In the genomic region with DNA sequence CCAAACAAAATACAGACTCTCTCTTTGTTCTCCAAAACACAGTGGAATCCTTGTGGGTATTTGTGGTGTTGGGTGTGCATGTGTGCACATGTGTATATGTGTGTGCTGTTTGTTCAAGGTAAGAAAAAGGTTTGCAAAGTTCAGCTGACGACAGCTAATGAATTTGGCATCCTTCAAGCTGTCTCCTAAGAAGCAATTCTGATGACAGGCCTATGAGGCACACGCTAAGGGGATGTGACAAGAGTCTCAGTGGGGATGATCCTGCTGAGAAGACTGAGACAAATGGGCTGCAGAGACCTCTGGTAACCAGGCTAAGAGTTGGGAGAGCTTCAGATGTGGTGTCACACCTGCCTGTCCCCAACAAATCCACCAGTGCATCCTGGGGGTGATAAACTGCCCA, we compare ENCODE assay signal across 34 cellular contexts.
"Had no signal": no experiment of that assay in that cellular context is flagged by ENCODE, and none has a peak within 500 bp of the region (broad histone marks: within the 10 kb centered on the region; RNA-seq: fewer than 3 reads in every experiment).

No MANE protein-coding gene starts in this region.

- H3K36me3 Mint-ChIP-seq: activated CD4-positive, alpha-beta memory T cell treated with anti-CD3 and anti-CD28 coated beads for 36 hours; activated CD8-positive, alpha-beta memory T cell treated with anti-CD3 and anti-CD28 coated beads, Interleukin-2, amount 10 ng/mL, durations not matched to agents 7 days and 5 days; activated naive CD4-positive, alpha-beta T cell treated with anti-CD3 and anti-CD28 coated beads, Interleukin-2, amount 50 U/mL, for 24 hours; activated naive CD8-positive, alpha-beta T cell treated with anti-CD3 and anti-CD28 coated beads for 36 hours had no signal

- H3K27ac Mint-ChIP-seq: activated CD4-positive, alpha-beta memory T cell treated with anti-CD3 and anti-CD28 coated beads for 36 hours; activated CD4-positive, alpha-beta T cell treated with anti-CD3 and anti-CD28 coated beads for 36 hours; activated CD4-positive, alpha-beta T cell treated with anti-CD3 and anti-CD28 coated beads, Interleukin-2, amount 10 ng/mL, durations not matched to agents 24 days and 14 days; activated CD8-positive, alpha-beta memory T cell treated with anti-CD3 and anti-CD28 coated beads, Interleukin-2, amount 10 ng/mL, durations not matched to agents 7 days and 5 days; activated CD8-positive, alpha-beta T cell treated with anti-CD3 and anti-CD28 coated beads, Interleukin-2, amount 10 ng/mL, durations not matched to agents 7 days and 5 days; activated naive CD4-positive, alpha-beta T cell treated with anti-CD3 and anti-CD28 coated beads for 36 hours; activated naive CD4-positive, alpha-beta T cell treated with anti-CD3 and anti-CD28 coated beads, Interleukin-2, amount 50 U/mL, for 24 hours; activated naive CD8-positive, alpha-beta T cell treated with anti-CD3 and anti-CD28 coated beads for 36 hours; activated naive CD8-positive, alpha-beta T cell treated with anti-CD3 and anti-CD28 coated beads, Interleukin-2, amount 50 U/mL, for 24 hours; activated T-cell treated with anti-CD3 and anti-CD28 coated beads, Interleukin-2, amount 50 U/mL, for 24 hours; activated T-helper 17 cell treated with anti-CD3 and anti-CD28 coated beads, Interleukin-2, amount 50 U/mL, for 72 hours; dendritic cell treated with granulocyte-macrophage colony-stimulating factor and Interleukin-4, amounts not matched to agents 40 ng/mL and 50 ng/mL, for 4 days; endodermal cell had no signal

- H3K4me1 ChIP-seq: adrenal gland, body of pancreas had no signal

- H3K9me3 ChIP-seq: adrenal gland, body of pancreas, esophagus muscularis mucosa, gastroesophageal sphincter had no signal

- H3K36me3 ChIP-seq: adrenal gland, cardiac muscle cell, esophagus muscularis mucosa, gastroesophageal sphincter had no signal

- H3K4me1 Mint-ChIP-seq: activated CD4-positive, alpha-beta T cell treated with anti-CD3 and anti-CD28 coated beads, Interleukin-2, amount 10 ng/mL, durations not matched to agents 24 days and 14 days; activated CD8-positive, alpha-beta memory T cell treated with anti-CD3 and anti-CD28 coated beads, Interleukin-2, amount 10 ng/mL, durations not matched to agents 7 days and 5 days; activated naive CD4-positive, alpha-beta T cell treated with anti-CD3 and anti-CD28 coated beads, Interleukin-2, amount 50 U/mL, for 24 hours; activated naive CD8-positive, alpha-beta T cell treated with anti-CD3 and anti-CD28 coated beads for 36 hours; activated naive CD8-positive, alpha-beta T cell treated with anti-CD3 and anti-CD28 coated beads, Interleukin-2, amount 50 U/mL, for 24 hours; activated T-helper 17 cell treated with anti-CD3 and anti-CD28 coated beads, Interleukin-2, amount 50 U/mL, for 72 hours; endodermal cell had no signal

- H3K9me3 Mint-ChIP-seq: activated CD4-positive, alpha-beta memory T cell treated with anti-CD3 and anti-CD28 coated beads for 36 hours; activated naive CD4-positive, alpha-beta T cell treated with anti-CD3 and anti-CD28 coated beads for 36 hours; activated naive CD4-positive, alpha-beta T cell treated with anti-CD3 and anti-CD28 coated beads, Interleukin-2, amount 50 U/mL, for 24 hours; activated naive CD8-positive, alpha-beta T cell treated with anti-CD3 and anti-CD28 coated beads, Interleukin-2, amount 50 U/mL, for 24 hours; activated T-cell treated with anti-CD3 and anti-CD28 coated beads, Interleukin-2, amount 50 U/mL, for 24 hours; activated T-helper 17 cell treated with anti-CD3 and anti-CD28 coated beads, Interleukin-2, amount 50 U/mL, for 72 hours; dendritic cell treated with granulocyte-macrophage colony-stimulating factor and Interleukin-4, amounts not matched to agents 40 ng/mL and 50 ng/mL, for 4 days had no signal

- DNase-seq: activated CD4-positive, alpha-beta memory T cell treated with anti-CD3 and anti-CD28 coated beads for 36 hours; activated CD4-positive, alpha-beta T cell treated with anti-CD3 and anti-CD28 coated beads for 36 hours; activated CD4-positive, alpha-beta T cell treated with anti-CD3 and anti-CD28 coated beads, Interleukin-2, amount 10 ng/mL, durations not matched to agents 24 days and 14 days; activated CD4-positive, CD25-positive, alpha-beta regulatory T cell; activated CD4-positive, CD25-positive, alpha-beta regulatory T cell treated with anti-CD3 and anti-CD28 coated beads, Interleukin-2, amount 50 U/mL, for 72 hours; activated CD8-positive, alpha-beta memory T cell treated with anti-CD3 and anti-CD28 coated beads, Interleukin-2, amount 10 ng/mL, durations not matched to agents 7 days and 5 days; activated CD8-positive, alpha-beta memory T cell treated with anti-CD3 and anti-CD28 coated beads, Interleukin-2, amount 50 U/mL, for 48 hours; activated CD8-positive, alpha-beta T cell treated with anti-CD3 and anti-CD28 coated beads, Interleukin-2, amount 10 ng/mL, durations not matched to agents 7 days and 5 days; activated effector memory CD4-positive, alpha-beta T cell treated with Interleukin-2 at 50 U/mL for 16 hours; activated gamma-delta T cell treated with Interleukin-2 at 50 U/mL for 16 hours; activated naive CD4-positive, alpha-beta T cell treated with anti-CD3 and anti-CD28 coated beads for 36 hours; activated naive CD8-positive, alpha-beta T cell treated with anti-CD3 and anti-CD28 coated beads for 36 hours; activated naive CD8-positive, alpha-beta T cell treated with anti-CD3 and anti-CD28 coated beads, Interleukin-2, amount 50 U/mL, for 24 hours; activated T-cell treated with anti-CD3 and anti-CD28 coated beads for 4 hours; activated T-cell treated with anti-CD3 and anti-CD28 coated beads, Interleukin-2, amount 50 U/mL, for 24 hours; adrenal gland; amygdala; aorta; body of pancreas; central memory CD4-positive, alpha-beta T cell; cerebellar nuclear complex; dorsolateral prefrontal cortex; effector memory CD4-positive, alpha-beta T cell; endodermal cell; erythroblast; foreskin melanocyte; T-helper 2 cell had no signal

- H3K27ac ChIP-seq: adrenal gland, body of pancreas, cardiac muscle cell, coronary artery, dorsolateral prefrontal cortex, esophagus muscularis mucosa, gastroesophageal sphincter had no signal

- H3K27me3 Mint-ChIP-seq: dendritic cell treated with granulocyte-macrophage colony-stimulating factor and Interleukin-4, amounts not matched to agents 40 ng/mL and 50 ng/mL, for 4 days had no signal

- H3K27me3 ChIP-seq: adrenal gland, body of pancreas, cardiac muscle cell, esophagus muscularis mucosa, gastroesophageal sphincter had no signal

- H3K4me3 ChIP-seq: adrenal gland, body of pancreas, cardiac muscle cell, coronary artery, dorsolateral prefrontal cortex, esophagus muscularis mucosa, gastroesophageal sphincter had no signal

- H3K4me3 Mint-ChIP-seq: activated CD4-positive, alpha-beta memory T cell treated with anti-CD3 and anti-CD28 coated beads for 36 hours; activated CD4-positive, alpha-beta T cell treated with anti-CD3 and anti-CD28 coated beads for 36 hours; activated CD4-positive, alpha-beta T cell treated with anti-CD3 and anti-CD28 coated beads, Interleukin-2, amount 10 ng/mL, durations not matched to agents 24 days and 14 days; activated CD8-positive, alpha-beta memory T cell treated with anti-CD3 and anti-CD28 coated beads, Interleukin-2, amount 10 ng/mL, durations not matched to agents 7 days and 5 days; activated CD8-positive, alpha-beta T cell treated with anti-CD3 and anti-CD28 coated beads, Interleukin-2, amount 10 ng/mL, durations not matched to agents 7 days and 5 days; activated naive CD4-positive, alpha-beta T cell treated with anti-CD3 and anti-CD28 coated beads for 36 hours; activated naive CD4-positive, alpha-beta T cell treated with anti-CD3 and anti-CD28 coated beads, Interleukin-2, amount 50 U/mL, for 24 hours; activated naive CD8-positive, alpha-beta T cell treated with anti-CD3 and anti-CD28 coated beads for 36 hours; activated naive CD8-positive, alpha-beta T cell treated with anti-CD3 and anti-CD28 coated beads, Interleukin-2, amount 50 U/mL, for 24 hours; activated T-cell treated with anti-CD3 and anti-CD28 coated beads, Interleukin-2, amount 50 U/mL, for 24 hours; activated T-helper 17 cell treated with anti-CD3 and anti-CD28 coated beads, Interleukin-2, amount 50 U/mL, for 72 hours; dendritic cell treated with granulocyte-macrophage colony-stimulating factor and Interleukin-4, amounts not matched to agents 40 ng/mL and 50 ng/mL, for 4 days; endodermal cell had no signal

- ATAC-seq: activated CD4-positive, alpha-beta T cell treated with anti-CD3 and anti-CD28 coated beads for 36 hours; activated CD8-positive, alpha-beta memory T cell treated with anti-CD3 and anti-CD28 coated beads, Interleukin-2, amount 10 ng/mL, durations not matched to agents 7 days and 5 days; activated CD8-positive, alpha-beta T cell treated with anti-CD3 and anti-CD28 coated beads, Interleukin-2, amount 10 ng/mL, durations not matched to agents 7 days and 5 days; activated naive CD8-positive, alpha-beta T cell treated with anti-CD3 and anti-CD28 coated beads, Interleukin-2, amount 50 U/mL, for 24 hours; activated T-helper 17 cell treated with anti-CD3 and anti-CD28 coated beads, Interleukin-2, amount 50 U/mL, for 72 hours; body of pancreas; gastroesophageal sphincter had no signal
